In the genomic region with DNA sequence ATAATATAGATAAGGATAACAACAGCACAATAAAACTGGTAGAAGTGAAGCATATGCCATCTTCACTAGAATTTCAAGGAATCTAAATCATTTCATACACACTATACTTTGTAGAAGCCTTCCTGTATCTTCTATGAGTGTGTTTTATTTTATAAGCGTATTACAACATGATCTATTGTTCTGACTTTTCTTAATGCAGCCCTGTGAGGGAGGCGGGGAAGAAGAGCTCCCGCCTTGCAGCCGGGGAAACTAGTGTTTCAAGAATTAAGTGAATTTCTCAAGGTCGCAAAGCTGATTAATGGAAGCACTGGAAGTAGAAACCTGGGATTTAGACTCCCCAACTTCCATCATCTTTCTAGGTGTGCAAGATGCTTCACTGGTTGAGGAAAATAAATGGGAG, we compare ENCODE assay signal across 12 cellular contexts. TPM values are rescaled to one million over a fixed set of nuclear protein-coding genes. Genes with fewer than 3 reads are reported as not detected.
DNase-seq lines count a peak whose midpoint lies in the region; ATAC-seq and TF ChIP-seq lines count a peak whose summit lies in the region.
"Had no signal": no experiment of that assay in that cellular context is flagged by ENCODE, and none has a peak within 500 bp of the region (broad histone marks: within the 10 kb centered on the region; RNA-seq: fewer than 3 reads in every experiment).

No MANE protein-coding gene starts in this region.

- no peak overlapping the region for H2BK15ac ChIP-seq in IMR-90 (ENCODE audit: low read depth, low read length)

- H3K4me1 ChIP-seq in IMR-90 (ENCODE audit: control insufficient read depth, insufficient read depth, low read length) (peaks cover 44% of the 10 kb centered on the region), psoas muscle (peaks cover 94% of the 10 kb centered on the region)

- H3K4me3 ChIP-seq in IMR-90 (ENCODE audit: insufficient read depth, low read depth, low read length) (no peak overlapping the region), psoas muscle (peak overlapping the region; percentile 33)

- H3K4me1 Mint-ChIP-seq in brain = peaks cover 100% of the 10 kb centered on the region
- peaks cover 37% of the 10 kb centered on the region for H3K4me1 Mint-ChIP-seq in activated CD4-positive, alpha-beta T cell treated with anti-CD3 and anti-CD28 coated beads, Interleukin-2, amount 10 ng/mL, durations not matched to agents 24 days and 14 days
- H3K4me1 Mint-ChIP-seq in activated CD4-positive, alpha-beta memory T cell treated with anti-CD3 and anti-CD28 coated beads, Interleukin-2, amount 10 ng/mL, durations not matched to agents 7 days and 5 days = peaks cover 9% of the 10 kb centered on the region

- H3K27ac ChIP-seq in IMR-90 (ENCODE audit: insufficient read depth, low read length) (peak overlapping the region; percentile 0; the same call in 1 of the 2 replicates), psoas muscle (peak overlapping the region; percentile 57)

- H3K14ac ChIP-seq in IMR-90 (replicated peaks; ENCODE audit: low read depth, low read length) = 0 out of 2 replicates have a peak overlapping the region, but pooled peaks have one; percentile 44

- peak overlapping the region in 1 of 2 experiments; percentile 60; a peak in 1 of 4 replicates for H4K8ac ChIP-seq in IMR-90 (ENCODE audit: low read depth in 2 of 2, low read length in 2 of 2)

- H3K4ac ChIP-seq in IMR-90 (ENCODE audit: low read depth, low read length) = no peak overlapping the region

- H4K5ac ChIP-seq in IMR-90 (ENCODE audit: low read depth, low read length) = no peak overlapping the region

- DNase-seq in IMR-90 (no peak), left colon (no peak), psoas muscle (no peak), NCI-H526 (lab: John Stamatoyannopoulos, UW) (no peak)
- no peak for DNase-seq in activated CD4-positive, alpha-beta T cell treated with anti-CD3 and anti-CD28 coated beads, Interleukin-2, amount 10 ng/mL, durations not matched to agents 24 days and 14 days
- no peak for DNase-seq in activated CD4-positive, alpha-beta memory T cell treated with anti-CD3 and anti-CD28 coated beads, Interleukin-2, amount 10 ng/mL, durations not matched to agents 7 days and 5 days
- DNase-seq: activated gamma-delta T cell treated with Interleukin-2 at 50 U/mL for 16 hours, GOT3, NCI-H1092 had no signal

- H3K36me3 ChIP-seq in IMR-90 (ENCODE audit: control insufficient read depth, insufficient read depth, low read length) (peaks cover 8% of the 10 kb centered on the region), psoas muscle (ENCODE audit: insufficient read depth in 1 of 2, low read depth in 1 of 2) (no peaks in the 10 kb centered on the region)

- ATAC-seq in IMR-90 (ENCODE audit: low read depth) (no peak), left colon (peak; percentile 49), psoas muscle (no peak), HG03196 (IDR thresholded peaks at IDR 0.05; ENCODE audit: unreplicated experiment) (no peak)

- WGBS in IMR-90 (ENCODE audit: extremely low coverage in 2 of 2, insufficient read length in 1 of 2), 2 experiments = no CpG with 5 or more reads among the region's 5 CpGs
- WGBS in psoas muscle, 3 donors = 68 to 74% (median 69%) methylated on average over 5 of the region's 5 CpGs

- H3K56ac ChIP-seq in IMR-90 (ENCODE audit: extremely low read depth, insufficient read depth, low read length) = no peak overlapping the region

- no peak overlapping the region for H2AK9ac ChIP-seq in IMR-90 (replicated peaks; ENCODE audit: low read depth, low read length, poor library complexity)

- intact Hi-C loops in IMR-90 (cut with micrococcal nuclease) (no loop called here), left colon (cut with DNase I, micrococcal nuclease) (no loop called here), psoas muscle (cut with DNase I) (no loop called here)
- intact Hi-C loops in activated CD4-positive, alpha-beta T cell treated with anti-CD3 and anti-CD28 coated beads, Interleukin-2, amount 10 ng/mL, durations not matched to agents 24 days and 14 days (cut with micrococcal nuclease) = no loop called here

- BruUV-seq in IMR-90 (replicated peaks; lab: Mats Ljungman, UMichigan) = no TSS peak

- TF ChIP-seq CTCF in IMR-90 (conservative IDR thresholded peaks at IDR 0.05; ENCODE audit: low read depth, low read length) (no peak), brain (conservative IDR thresholded peaks at IDR 0.05) (no peak), psoas muscle (IDR thresholded peaks at IDR 0.05) (no peak)

- in situ Hi-C loops in IMR-90 (cut with MboI; ENCODE audit: low sequenced_read_pairs) = no loop called here

- H3K4me2 ChIP-seq in IMR-90 (ENCODE audit: low read depth, low read length) = peak overlapping the region; percentile 74; the same call in 1 of the 2 replicates

- H4K20me1 ChIP-seq in IMR-90 (ENCODE audit: insufficient read depth, low read length) = peaks cover 64% of the 10 kb centered on the region

- peak overlapping the region; percentile 56 for H2BK5ac ChIP-seq in IMR-90 (ENCODE audit: low read depth, low read length, poor library complexity, severe bottlenecking)

- H3K9me3 ChIP-seq in IMR-90 (ENCODE audit: control insufficient read depth, insufficient read depth, low read length) (no peaks in the 10 kb centered on the region), psoas muscle (no peaks in the 10 kb centered on the region)
- H3K9me3 ChIP-seq: heart left ventricle had no signal

- H3K79me1 ChIP-seq in IMR-90 (ENCODE audit: low read depth in 1 of 2, low read length in 2 of 2) = peaks cover 9 to 82% of the 10 kb centered on the region in 2 experiments

- H3K27ac Mint-ChIP-seq in brain = peak overlapping the region; percentile 83 to 99 (median 96)
- H3K27ac Mint-ChIP-seq in activated CD4-positive, alpha-beta T cell treated with anti-CD3 and anti-CD28 coated beads, Interleukin-2, amount 10 ng/mL, durations not matched to agents 24 days and 14 days = no peak overlapping the region
- no peak overlapping the region for H3K27ac Mint-ChIP-seq in activated CD4-positive, alpha-beta memory T cell treated with anti-CD3 and anti-CD28 coated beads, Interleukin-2, amount 10 ng/mL, durations not matched to agents 7 days and 5 days

- peaks cover 28% of the 10 kb centered on the region for H3K9me1 ChIP-seq in IMR-90 (ENCODE audit: insufficient read depth, low read length)

- H2AK5ac ChIP-seq in IMR-90 (ENCODE audit: low read depth, low read length) = no peak overlapping the region

- no peak overlapping the region for H3K9ac ChIP-seq in IMR-90 (ENCODE audit: low read depth, low read length)

- CTCF ChIA-PET in IMR-90 (lab: Yijun Ruan, JAX) = no interaction called here
- CTCF ChIA-PET in activated CD4-positive, alpha-beta memory T cell treated with anti-CD3 and anti-CD28 coated beads, Interleukin-2, amount 10 ng/mL, durations not matched to agents 7 days and 5 days (lab: Charles Lee) = interaction anchor here (1.3 kb wide), 1 partner anchor 41 kb away, joined by 3 read pairs; no protein-coding TSS in a partner anchor

- no peaks in the 10 kb centered on the region for H3K9me3 Mint-ChIP-seq in brain
- no peaks in the 10 kb centered on the region for H3K9me3 Mint-ChIP-seq in activated CD4-positive, alpha-beta T cell treated with anti-CD3 and anti-CD28 coated beads, Interleukin-2, amount 10 ng/mL, durations not matched to agents 24 days and 14 days
- H3K9me3 Mint-ChIP-seq in activated CD4-positive, alpha-beta memory T cell treated with anti-CD3 and anti-CD28 coated beads, Interleukin-2, amount 10 ng/mL, durations not matched to agents 7 days and 5 days = no peaks in the 10 kb centered on the region

- TF ChIP-seq RAD21 in IMR-90 (IDR thresholded peaks at IDR 0.05; ENCODE audit: low read length) = no peak

- dilution Hi-C loops in IMR-90 (cut with HindIII; ENCODE audit: low sequenced_read_pairs, unreplicated experiment) = no loop called here

- peak overlapping the region; percentile 62 to 84 (median 77) for H3K4me3 Mint-ChIP-seq in brain
- no peak overlapping the region for H3K4me3 Mint-ChIP-seq in activated CD4-positive, alpha-beta T cell treated with anti-CD3 and anti-CD28 coated beads, Interleukin-2, amount 10 ng/mL, durations not matched to agents 24 days and 14 days
- H3K4me3 Mint-ChIP-seq in activated CD4-positive, alpha-beta memory T cell treated with anti-CD3 and anti-CD28 coated beads, Interleukin-2, amount 10 ng/mL, durations not matched to agents 7 days and 5 days = no peak overlapping the region

- no peak overlapping the region for H2BK20ac ChIP-seq in IMR-90 (ENCODE audit: low read depth, low read length)

- H3K27me3 Mint-ChIP-seq in brain = no peaks in the 10 kb centered on the region
- no peaks in the 10 kb centered on the region for H3K27me3 Mint-ChIP-seq in activated CD4-positive, alpha-beta T cell treated with anti-CD3 and anti-CD28 coated beads, Interleukin-2, amount 10 ng/mL, durations not matched to agents 24 days and 14 days
- no peaks in the 10 kb centered on the region for H3K27me3 Mint-ChIP-seq in activated CD4-positive, alpha-beta memory T cell treated with anti-CD3 and anti-CD28 coated beads, Interleukin-2, amount 10 ng/mL, durations not matched to agents 7 days and 5 days

- H2AFZ ChIP-seq in IMR-90 (replicated peaks; ENCODE audit: low read length, poor library complexity) = no peak overlapping the region

- H4K91ac ChIP-seq in IMR-90 (ENCODE audit: insufficient read depth, low read depth, low read length) = 0 out of 2 replicates have a peak overlapping the region, but pooled peaks have one; percentile 58

- H3K23ac ChIP-seq in IMR-90 (ENCODE audit: low read depth, low read length) = peak overlapping the region; percentile 10

- peaks cover 18% of the 10 kb centered on the region for H3K36me3 Mint-ChIP-seq in brain
- peaks cover 26% of the 10 kb centered on the region for H3K36me3 Mint-ChIP-seq in activated CD4-positive, alpha-beta T cell treated with anti-CD3 and anti-CD28 coated beads, Interleukin-2, amount 10 ng/mL, durations not matched to agents 24 days and 14 days (ENCODE audit: low read depth)
- peaks cover 16% of the 10 kb centered on the region for H3K36me3 Mint-ChIP-seq in activated CD4-positive, alpha-beta memory T cell treated with anti-CD3 and anti-CD28 coated beads, Interleukin-2, amount 10 ng/mL, durations not matched to agents 7 days and 5 days (ENCODE audit: low read depth)

- no peak overlapping the region for H3K18ac ChIP-seq in IMR-90 (ENCODE audit: low read depth, low read length)

- no peak overlapping the region for H2BK120ac ChIP-seq in IMR-90 (ENCODE audit: low read depth, low read length)

- POLR2A ChIA-PET in IMR-90 (lab: Charles Lee; ENCODE audit: unreplicated experiment) = no interaction called here
- POLR2A ChIA-PET in activated CD4-positive, alpha-beta memory T cell treated with anti-CD3 and anti-CD28 coated beads, Interleukin-2, amount 10 ng/mL, durations not matched to agents 7 days and 5 days (lab: Charles Lee) = no interaction called here

- no peak for TF ChIP-seq POLR2A in IMR-90 (IDR thresholded peaks at IDR 0.05; ENCODE audit: low read depth, low read length)

- H3K27me3 ChIP-seq in IMR-90 (ENCODE audit: control insufficient read depth, insufficient read depth, low read length) (no peaks in the 10 kb centered on the region), psoas muscle (ENCODE audit: insufficient read depth in 3 of 3, low read length in 2 of 3) (no peaks in the 10 kb centered on the region)
- H3K27me3 ChIP-seq: heart left ventricle had no signal

RNA-seq across cellular contexts. Expression of gene VGLL4, which starts 33.0 kb away (rescaled TPM):
- total RNA-seq in IMR-90 (2012; rRNA removed) = 26.2 and 34.2 TPM in 2 replicates
- 35.4 and 45.8 TPM in 2 replicates for polyA plus RNA-seq in IMR-90 (2012; rRNA removed)
- polyA plus RNA-seq in IMR-90 (2012; cell fraction: cytosol; rRNA removed) = 36.0 and 50.5 TPM in 2 replicates
- 72.1 and 93.1 TPM in 2 replicates for polyA plus RNA-seq in IMR-90 (2012; cell fraction: nucleus; rRNA removed; ENCODE audit: low replicate concordance)
- 32.4 TPM for polyA plus RNA-seq in brain (ENCODE audit: insufficient read depth, low read depth, low replicate concordance)
- 10 to 100 TPM; 52.7 to 53.4 TPM for total RNA-seq in left colon
- total RNA-seq in psoas muscle = 10 to 100 TPM; 11.2 to 14.8 (median 12.7) TPM
- 10 to 100 TPM in 1 of 3 donors, 1 to 10 TPM in 2; 8.0 to 14.5 (median 8.3) TPM for polyA plus RNA-seq in psoas muscle
- total RNA-seq in activated CD4-positive, alpha-beta T cell treated with anti-CD3 and anti-CD28 coated beads, Interleukin-2, amount 10 ng/mL, durations not matched to agents 24 days and 14 days = 43.4 and 44.0 TPM in 2 replicates
- 10 to 100 TPM; 47.8 to 49.2 TPM for total RNA-seq in activated CD4-positive, alpha-beta memory T cell treated with anti-CD3 and anti-CD28 coated beads, Interleukin-2, amount 10 ng/mL, durations not matched to agents 7 days and 5 days

Comparison
In these comparisons a context has a peak if more than half of its experiments do, and no peak if none do; other contexts are left out.
1. H3K27ac Mint-ChIP-seq: peak in brain (5 of 5); none in activated CD4-positive, alpha-beta T cell treated with anti-CD3 and anti-CD28 coated beads, Interleukin-2, amount 10 ng/mL, durations not matched to agents 24 days and 14 days (single experiment) and activated CD4-positive, alpha-beta memory T cell treated with anti-CD3 and anti-CD28 coated beads, Interleukin-2, amount 10 ng/mL, durations not matched to agents 7 days and 5 days (single experiment).
2. H3K4me3 Mint-ChIP-seq: peak in brain (5 of 5); none in activated CD4-positive, alpha-beta T cell treated with anti-CD3 and anti-CD28 coated beads, Interleukin-2, amount 10 ng/mL, durations not matched to agents 24 days and 14 days (single experiment) and activated CD4-positive, alpha-beta memory T cell treated with anti-CD3 and anti-CD28 coated beads, Interleukin-2, amount 10 ng/mL, durations not matched to agents 7 days and 5 days (single experiment).